1 cellular context compared by ENCODE assay signal in genomic region chr17:42404326-42405055, GRCh38.
TF ChIP-seq lines count a peak whose summit lies in the region.

No MANE protein-coding gene starts in this region.

TF ChIP-seq in IMR-90, 13 proteins besides CTCF, POLR2A, EP300 and RAD21:
- TF ChIP-seq NFE2L2 (IDR thresholded peaks at IDR 0.05; ENCODE audit: low read depth, low read length) (no peak), CEBPB (IDR thresholded peaks at IDR 0.05; ENCODE audit: low read depth, low read length) (0 out of 2 replicates have a peak, but pooled peaks have one; percentile 13), MAZ (IDR thresholded peaks at IDR 0.05; ENCODE audit: borderline replicate concordance, low read depth, low read length) (no peak), MAFK (IDR thresholded peaks at IDR 0.05; ENCODE audit: low read depth, low read length) (no peak), ELK1 (IDR thresholded peaks at IDR 0.05; ENCODE audit: borderline replicate concordance, low read depth, low read length) (no peak), FOS (IDR thresholded peaks at IDR 0.05; ENCODE audit: low read depth, low read length) (no peak), RCOR1 (IDR thresholded peaks at IDR 0.05; ENCODE audit: insufficient replicate concordance, low read length) (no peak), SMC3 (IDR thresholded peaks at IDR 0.05; ENCODE audit: low read depth, low read length) (no peak)
